ENCODE assay signal across 16 cellular contexts in genomic region chr15:42544858-42545629, GRCh38. TPM values are rescaled to one million over a fixed set of nuclear protein-coding genes. Genes with fewer than 3 reads are reported as not detected.
A peak's percentile ranks its signal among the peaks of the same experiment; 100 is the strongest.
DNase-seq lines count a peak whose midpoint lies in the region; ATAC-seq and TF ChIP-seq lines count a peak whose summit lies in the region.
"Had no signal": no experiment of that assay in that cellular context is flagged by ENCODE, and none has a peak within 500 bp of the region (broad histone marks: within the 10 kb centered on the region; RNA-seq: fewer than 3 reads in every experiment).

No MANE protein-coding gene starts in this region.

- ATAC-seq in gastroesophageal sphincter (no peak), foreskin keratinocyte (no peak)
- ATAC-seq: A549; activated CD8-positive, alpha-beta T cell treated with anti-CD3 and anti-CD28 coated beads, Interleukin-2, amount 10 ng/mL, durations not matched to agents 7 days and 5 days; GM23338; stimulated activated naive B cell treated with anti-CD40 and anti-IgM and Interleukin-4, amounts not matched to agents 10 μg/mL and 1 μg/mL and 100 μg/mL, for 72 hours had no signal

- CTCF ChIA-PET in activated naive CD4-positive, alpha-beta T cell treated with anti-CD3 and anti-CD28 coated beads, Interleukin-2, amount 10 ng/mL, durations not matched to agents 7 days and 5 days (lab: Charles Lee), result interaction anchor here (0.6 kb wide), 2 partner anchors 10 to 326 kb away, joined by 3 read pairs; no protein-coding TSS in a partner anchor

- H3K4me3 Mint-ChIP-seq in activated naive CD4-positive, alpha-beta T cell treated with anti-CD3 and anti-CD28 coated beads, Interleukin-2, amount 10 ng/mL, durations not matched to agents 7 days and 5 days, result no peak overlapping the region
- H3K4me3 Mint-ChIP-seq: activated CD8-positive, alpha-beta T cell treated with anti-CD3 and anti-CD28 coated beads, Interleukin-2, amount 10 ng/mL, durations not matched to agents 7 days and 5 days; GM23338; stimulated activated naive B cell treated with anti-CD40 and anti-IgM and Interleukin-4, amounts not matched to agents 10 μg/mL and 1 μg/mL and 100 μg/mL, for 72 hours had no signal

- peak overlapping the region; percentile 37 for H3K27ac Mint-ChIP-seq in activated naive CD4-positive, alpha-beta T cell treated with anti-CD3 and anti-CD28 coated beads, Interleukin-2, amount 10 ng/mL, durations not matched to agents 7 days and 5 days
- H3K27ac Mint-ChIP-seq: GM23338 had no signal

- H3K27me3 ChIP-seq in gastroesophageal sphincter (no peaks in the 10 kb centered on the region), foreskin keratinocyte (no peaks in the 10 kb centered on the region)
- H3K27me3 ChIP-seq: colonic mucosa had no signal

- TF ChIP-seq POLR2A in gastroesophageal sphincter (IDR thresholded peaks at IDR 0.05), result no peak

- 82 to 86% methylated on average over 4 of the region's 4 CpGs for WGBS in gastroesophageal sphincter (ENCODE audit: low coverage in 1 of 2), 2 donors

- H3K36me3 ChIP-seq in gastroesophageal sphincter, result peaks cover 0 to 59% of the 10 kb centered on the region in 2 donors

- DNase-seq in activated naive CD4-positive, alpha-beta T cell treated with anti-CD3 and anti-CD28 coated beads, Interleukin-2, amount 10 ng/mL, durations not matched to agents 7 days and 5 days, result no peak
- no peak for DNase-seq in activated naive CD4-positive, alpha-beta T cell treated with Interleukin-2 at 50 U/mL for 16 hours
- DNase-seq in OCI-M1 (lab: John Stamatoyannopoulos, UW) (peak; percentile 86), caudate nucleus (lab: John Stamatoyannopoulos, UW) (no peak), anterior cingulate cortex (lab: John Stamatoyannopoulos, UW) (no peak), foreskin keratinocyte (no peak), NCI-H510A treated with DMSO at 0.1 percent for 48 hours (lab: John Stamatoyannopoulos, UW) (no peak)
- DNase-seq: activated CD8-positive, alpha-beta T cell treated with anti-CD3 and anti-CD28 coated beads, Interleukin-2, amount 10 ng/mL, durations not matched to agents 7 days and 5 days; colonic mucosa; NCI-H187 treated with DMSO at 0.1 percent for 48 hours; NCI-H510A; stimulated activated naive B cell treated with anti-CD40 and anti-IgM and Interleukin-4, amounts not matched to agents 10 μg/mL and 1 μg/mL and 100 μg/mL, for 72 hours; trophoblast cell had no signal

- H3K36me3 Mint-ChIP-seq in activated naive CD4-positive, alpha-beta T cell treated with anti-CD3 and anti-CD28 coated beads, Interleukin-2, amount 10 ng/mL, durations not matched to agents 7 days and 5 days, result peaks cover 46% of the 10 kb centered on the region

- no peak overlapping the region for H3K4me3 ChIP-seq in gastroesophageal sphincter
- H3K4me3 ChIP-seq: A549, colonic mucosa, GM23338 had no signal

- no peaks in the 10 kb centered on the region for H3K9me3 Mint-ChIP-seq in activated naive CD4-positive, alpha-beta T cell treated with anti-CD3 and anti-CD28 coated beads, Interleukin-2, amount 10 ng/mL, durations not matched to agents 7 days and 5 days
- H3K9me3 Mint-ChIP-seq: GM23338; stimulated activated naive B cell treated with anti-CD40 and anti-IgM and Interleukin-4, amounts not matched to agents 10 μg/mL and 1 μg/mL and 100 μg/mL, for 72 hours had no signal

- no peak for TF ChIP-seq EP300 in gastroesophageal sphincter (IDR thresholded peaks at IDR 0.05)

- H3K27ac ChIP-seq in caudate nucleus (ENCODE audit: low read depth, low read length) (peak overlapping the region; percentile 24), gastroesophageal sphincter (no peak overlapping the region), foreskin keratinocyte (no peak overlapping the region)
- H3K27ac ChIP-seq: A549, colonic mucosa had no signal

- H3K4me1 ChIP-seq in gastroesophageal sphincter, result peaks cover 2 to 36% (median 8%) of the 10 kb centered on the region in 3 donors
- H3K4me1 ChIP-seq in foreskin keratinocyte, result no peaks in the 10 kb centered on the region
- H3K4me1 ChIP-seq: colonic mucosa had no signal

- H3K4me1 Mint-ChIP-seq in activated naive CD4-positive, alpha-beta T cell treated with anti-CD3 and anti-CD28 coated beads, Interleukin-2, amount 10 ng/mL, durations not matched to agents 7 days and 5 days, result peaks cover 43% of the 10 kb centered on the region

- no peaks in the 10 kb centered on the region for H3K9me3 ChIP-seq in gastroesophageal sphincter
- H3K9me3 ChIP-seq: A549, colonic mucosa had no signal

- H3K27me3 Mint-ChIP-seq in activated naive CD4-positive, alpha-beta T cell treated with anti-CD3 and anti-CD28 coated beads, Interleukin-2, amount 10 ng/mL, durations not matched to agents 7 days and 5 days, result peaks cover 4% of the 10 kb centered on the region
- H3K27me3 Mint-ChIP-seq: stimulated activated naive B cell treated with anti-CD40 and anti-IgM and Interleukin-4, amounts not matched to agents 10 μg/mL and 1 μg/mL and 100 μg/mL, for 72 hours had no signal

- TF ChIP-seq CTCF in gastroesophageal sphincter (IDR thresholded peaks at IDR 0.05) (no peak), foreskin keratinocyte (conservative IDR thresholded peaks at IDR 0.05) (no peak)

RNA-seq across cellular contexts. Expression of gene LRRC57, which starts 3.5 kb away (rescaled TPM):
- 10 to 100 TPM; 14.9 to 19.4 (median 15.4) TPM for total RNA-seq in gastroesophageal sphincter
- 18.5 and 20.0 TPM in 2 replicates for total RNA-seq in foreskin keratinocyte
- polyA plus RNA-seq in foreskin keratinocyte, result 7.6 and 8.4 TPM in 2 replicates

RNA-seq across cellular contexts. Expression of gene HAUS2, which starts 3.6 kb away (rescaled TPM):
- 10 to 100 TPM; 15.3 to 42.2 (median 32.3) TPM for total RNA-seq in gastroesophageal sphincter
- total RNA-seq in foreskin keratinocyte, result 31.7 and 36.5 TPM in 2 replicates
- polyA plus RNA-seq in foreskin keratinocyte, result 18.1 and 23.5 TPM in 2 replicates

RNA-seq across cellular contexts. Expression of gene STARD9, which starts 30.4 kb away (rescaled TPM):
- total RNA-seq in gastroesophageal sphincter (10 to 100 TPM; 15.5 to 78.4 (median 29.1) TPM), foreskin keratinocyte (2.2 TPM in 2 replicates)
- 0.35 and 0.56 TPM in 2 replicates for polyA plus RNA-seq in foreskin keratinocyte

RNA-seq across cellular contexts. Expression of gene SNAP23, which starts 49.6 kb away (rescaled TPM):
- total RNA-seq in gastroesophageal sphincter (10 to 100 TPM; 50.0 to 71.8 (median 57.2) TPM), foreskin keratinocyte (65.6 and 78.7 TPM in 2 replicates)
- 37.4 and 39.0 TPM in 2 replicates for polyA plus RNA-seq in foreskin keratinocyte

RNA-seq across cellular contexts. Expression of gene ZNF106, which starts 54.1 kb away (rescaled TPM):
- total RNA-seq in gastroesophageal sphincter (100 to 1,000 TPM; 118 to 592 (median 369) TPM), foreskin keratinocyte (55.1 and 56.6 TPM in 2 replicates)
- polyA plus RNA-seq in foreskin keratinocyte, result 5.8 and 6.6 TPM in 2 replicates
